Comparison of ENCODE assay signal across 18 cellular contexts in genomic region chr9:110768887-110769286, GRCh38.
"Had no signal": no experiment of that assay in that cellular context is flagged by ENCODE, and none has a peak within 500 bp of the region (broad histone marks: within the 10 kb centered on the region; RNA-seq: fewer than 3 reads in every experiment).

No MANE protein-coding gene starts in this region.

- ATAC-seq: activated CD4-positive, alpha-beta T cell treated with anti-CD3 and anti-CD28 coated beads for 36 hours; gastrocnemius medialis; left colon; stimulated activated naive B cell treated with anti-CD40 and anti-IgM and Interleukin-4, amounts not matched to agents 10 μg/mL and 1 μg/mL and 100 μg/mL, for 72 hours; T-cell had no signal

- DNase-seq: activated CD4-positive, alpha-beta memory T cell treated with anti-CD3 and anti-CD28 coated beads for 36 hours; activated CD4-positive, alpha-beta T cell treated with anti-CD3 and anti-CD28 coated beads for 36 hours; activated naive CD8-positive, alpha-beta T cell treated with anti-CD3 and anti-CD28 coated beads for 36 hours; anterior cingulate cortex; cerebellar nuclear complex; dermis blood vessel endothelial cell; endodermal cell; gastrocnemius medialis; heart right ventricle; left colon; naive B cell; retina; stimulated activated CD4-positive, alpha-beta T cell treated with anti-CD3 and anti-CD28 coated beads, Interleukin-4, amount 100 ng/mL, for 1 hour; stimulated activated naive B cell treated with anti-CD40 and anti-IgM and Interleukin-4, amounts not matched to agents 10 μg/mL and 1 μg/mL and 100 μg/mL, for 72 hours; T-cell; T1000; WERI-Rb-1 had no signal

- H3K4me3 Mint-ChIP-seq: activated CD4-positive, alpha-beta memory T cell treated with anti-CD3 and anti-CD28 coated beads for 36 hours; activated CD4-positive, alpha-beta T cell treated with anti-CD3 and anti-CD28 coated beads for 36 hours; activated naive CD8-positive, alpha-beta T cell treated with anti-CD3 and anti-CD28 coated beads for 36 hours; endodermal cell; naive B cell; stimulated activated naive B cell treated with anti-CD40 and anti-IgM and Interleukin-4, amounts not matched to agents 10 μg/mL and 1 μg/mL and 100 μg/mL, for 72 hours; T-cell; type B pancreatic cell had no signal

- H3K9me3 Mint-ChIP-seq: activated CD4-positive, alpha-beta memory T cell treated with anti-CD3 and anti-CD28 coated beads for 36 hours; activated naive CD8-positive, alpha-beta T cell treated with anti-CD3 and anti-CD28 coated beads for 36 hours; endodermal cell; stimulated activated naive B cell treated with anti-CD40 and anti-IgM and Interleukin-4, amounts not matched to agents 10 μg/mL and 1 μg/mL and 100 μg/mL, for 72 hours; T-cell; type B pancreatic cell had no signal

- H3K27ac Mint-ChIP-seq: activated CD4-positive, alpha-beta memory T cell treated with anti-CD3 and anti-CD28 coated beads for 36 hours; activated CD4-positive, alpha-beta T cell treated with anti-CD3 and anti-CD28 coated beads for 36 hours; activated naive CD8-positive, alpha-beta T cell treated with anti-CD3 and anti-CD28 coated beads for 36 hours; endodermal cell; stimulated activated naive B cell treated with anti-CD40 and anti-IgM and Interleukin-4, amounts not matched to agents 10 μg/mL and 1 μg/mL and 100 μg/mL, for 72 hours; T-cell; type B pancreatic cell had no signal

- H3K27ac ChIP-seq: gastrocnemius medialis, WERI-Rb-1 had no signal

- H3K36me3 Mint-ChIP-seq: activated CD4-positive, alpha-beta memory T cell treated with anti-CD3 and anti-CD28 coated beads for 36 hours; activated naive CD8-positive, alpha-beta T cell treated with anti-CD3 and anti-CD28 coated beads for 36 hours; naive B cell; stimulated activated naive B cell treated with anti-CD40 and anti-IgM and Interleukin-4, amounts not matched to agents 10 μg/mL and 1 μg/mL and 100 μg/mL, for 72 hours; T-cell; type B pancreatic cell had no signal

- H3K36me3 ChIP-seq: gastrocnemius medialis, heart right ventricle, WERI-Rb-1 had no signal

- H3K4me1 Mint-ChIP-seq: activated CD4-positive, alpha-beta T cell treated with anti-CD3 and anti-CD28 coated beads for 36 hours; activated naive CD8-positive, alpha-beta T cell treated with anti-CD3 and anti-CD28 coated beads for 36 hours; endodermal cell; naive B cell; stimulated activated naive B cell treated with anti-CD40 and anti-IgM and Interleukin-4, amounts not matched to agents 10 μg/mL and 1 μg/mL and 100 μg/mL, for 72 hours; T-cell had no signal

- H3K4me3 ChIP-seq: gastrocnemius medialis, heart right ventricle had no signal

- H3K9me3 ChIP-seq: gastrocnemius medialis, heart right ventricle had no signal

- H3K27me3 ChIP-seq: gastrocnemius medialis, heart right ventricle had no signal

- H3K27me3 Mint-ChIP-seq: activated CD4-positive, alpha-beta memory T cell treated with anti-CD3 and anti-CD28 coated beads for 36 hours; activated CD4-positive, alpha-beta T cell treated with anti-CD3 and anti-CD28 coated beads for 36 hours; naive B cell; stimulated activated naive B cell treated with anti-CD40 and anti-IgM and Interleukin-4, amounts not matched to agents 10 μg/mL and 1 μg/mL and 100 μg/mL, for 72 hours; T-cell; type B pancreatic cell had no signal
